9 cellular contexts compared by ENCODE assay signal in the genomic region with DNA sequence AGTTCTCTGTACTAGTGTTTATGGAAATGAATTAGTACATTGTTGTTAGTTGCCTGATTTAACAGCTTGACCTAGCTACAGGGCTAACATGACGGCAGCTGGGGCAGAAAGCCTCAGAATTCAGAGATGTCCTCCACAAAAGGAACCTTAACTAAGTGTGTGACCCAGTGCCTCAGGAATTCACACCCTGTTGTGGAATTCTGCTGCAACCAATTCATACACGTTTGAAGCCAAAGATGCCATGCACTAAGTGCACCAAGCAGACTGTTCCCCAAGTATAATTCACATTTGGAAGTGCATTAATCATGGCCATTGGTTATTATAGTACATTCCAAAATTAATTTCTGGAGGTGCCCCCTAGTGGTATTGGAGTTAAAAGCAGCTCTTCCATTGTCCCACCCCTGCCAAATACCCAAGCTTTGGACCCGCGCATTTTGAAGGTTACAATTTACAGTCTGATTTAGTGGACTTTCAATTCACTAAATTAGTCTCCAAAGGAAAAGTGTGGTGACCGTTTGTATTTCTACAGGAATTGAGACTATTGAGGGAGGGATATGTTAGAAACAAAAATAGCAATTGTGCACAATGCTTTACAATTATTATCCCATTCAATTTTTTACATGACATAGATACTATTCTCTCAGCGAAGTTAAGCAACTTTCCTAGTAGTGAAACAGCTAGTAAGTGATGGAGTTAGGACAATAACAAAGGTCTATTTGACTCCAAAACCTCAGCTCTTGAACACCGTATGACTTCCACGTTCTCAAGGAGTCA.
DNase-seq lines count a peak whose midpoint lies in the region; ATAC-seq and TF ChIP-seq lines count a peak whose summit lies in the region.
"Had no signal": no experiment of that assay in that cellular context is flagged by ENCODE, and none has a peak within 500 bp of the region (broad histone marks: within the 10 kb centered on the region; RNA-seq: fewer than 3 reads in every experiment).

No MANE protein-coding gene starts in this region.

- H3K9me3 ChIP-seq in ascending aorta: peaks cover 0 to 3% of the 10 kb centered on the region in 2 donors
- H3K9me3 ChIP-seq in liver (ENCODE audit: control insufficient read depth in 4 of 4, low read length in 3 of 4): peaks cover 0 to 6% (median under 1%) of the 10 kb centered on the region in 4 donors

- H3K27ac ChIP-seq in ascending aorta (no peak overlapping the region), liver (ENCODE audit: low read depth in 1 of 2, low read length in 2 of 2) (no peak overlapping the region)

- H3K4me1 ChIP-seq in ascending aorta (no peaks in the 10 kb centered on the region), liver (ENCODE audit: control insufficient read depth in 4 of 4, insufficient read depth in 4 of 4, low read length in 3 of 4) (no peaks in the 10 kb centered on the region)

- TF ChIP-seq CTCF in ascending aorta (IDR thresholded peaks at IDR 0.05) (peak in 2 of 3 experiments; percentile 6 to 15), liver (IDR thresholded peaks at IDR 0.05; ENCODE audit: low read depth, low read length, missing input control) (peak; percentile 25)

- no peak overlapping the region for H3K27ac Mint-ChIP-seq in activated CD4-positive, alpha-beta T cell treated with anti-CD3 and anti-CD28 coated beads, Interleukin-2, amount 10 ng/mL, durations not matched to agents 24 days and 14 days

- peak in 1 of 2 donors; percentile 25 for TF ChIP-seq RAD21 in liver (IDR thresholded peaks at IDR 0.05)

- no peaks in the 10 kb centered on the region for H3K9me3 Mint-ChIP-seq in activated CD4-positive, alpha-beta T cell treated with anti-CD3 and anti-CD28 coated beads, Interleukin-2, amount 10 ng/mL, durations not matched to agents 24 days and 14 days

- H3K4me3 ChIP-seq in ascending aorta: no peak overlapping the region
- H3K4me3 ChIP-seq in liver (ENCODE audit: low read depth in 1 of 3, low read length in 3 of 3): no peak overlapping the region

- ATAC-seq in HG03565 (IDR thresholded peaks at IDR 0.05; ENCODE audit: unreplicated experiment): no peak

- intact Hi-C loops in ascending aorta (cut with DNase I): no loop called here
- intact Hi-C loops in activated CD4-positive, alpha-beta T cell treated with anti-CD3 and anti-CD28 coated beads, Interleukin-2, amount 10 ng/mL, durations not matched to agents 24 days and 14 days (cut with micrococcal nuclease): no loop called here

- H3K36me3 Mint-ChIP-seq in activated CD4-positive, alpha-beta T cell treated with anti-CD3 and anti-CD28 coated beads, Interleukin-2, amount 10 ng/mL, durations not matched to agents 24 days and 14 days (ENCODE audit: low read depth): no peaks in the 10 kb centered on the region

- no peak overlapping the region for H3K4me3 Mint-ChIP-seq in activated CD4-positive, alpha-beta T cell treated with anti-CD3 and anti-CD28 coated beads, Interleukin-2, amount 10 ng/mL, durations not matched to agents 24 days and 14 days

- H3K27me3 ChIP-seq in ascending aorta (no peaks in the 10 kb centered on the region), liver (ENCODE audit: control insufficient read depth in 4 of 4, insufficient read depth in 4 of 4, low read length in 3 of 4) (peaks cover 0 to 3% (median under 1%) of the 10 kb centered on the region in 4 donors)

- H3K4me1 Mint-ChIP-seq in activated CD4-positive, alpha-beta T cell treated with anti-CD3 and anti-CD28 coated beads, Interleukin-2, amount 10 ng/mL, durations not matched to agents 24 days and 14 days: no peaks in the 10 kb centered on the region

- peak; percentile 57 for DNase-seq in D341Med (ENCODE audit: low spot score)
- DNase-seq in HPDE6-E6E7 (ENCODE audit: extremely low spot score): peak; percentile 32
- DNase-seq in ascending aorta (ENCODE audit: low spot score in 2 of 2): no peak
- no peak for DNase-seq in mucosa of gallbladder (ENCODE audit: low spot score)
- no peak for DNase-seq in activated CD4-positive, alpha-beta T cell treated with anti-CD3 and anti-CD28 coated beads, Interleukin-2, amount 10 ng/mL, durations not matched to agents 24 days and 14 days
- no peak for DNase-seq in cerebellar cortex (ENCODE audit: low spot score)
- DNase-seq: activated CD8-positive, alpha-beta memory T cell treated with anti-CD3 and anti-CD28 coated beads for 24 hours had no signal

- 47% methylated on average over 8 of the region's 8 CpGs for WGBS in liver

- H3K36me3 ChIP-seq in ascending aorta: no peaks in the 10 kb centered on the region
- H3K36me3 ChIP-seq in liver (ENCODE audit: control insufficient read depth in 4 of 4, insufficient read depth in 3 of 4, low read depth in 1 of 4, low read length in 3 of 4): no peaks in the 10 kb centered on the region

- no peaks in the 10 kb centered on the region for H3K27me3 Mint-ChIP-seq in activated CD4-positive, alpha-beta T cell treated with anti-CD3 and anti-CD28 coated beads, Interleukin-2, amount 10 ng/mL, durations not matched to agents 24 days and 14 days

- no peak overlapping the region for H3K9ac ChIP-seq in liver (ENCODE audit: low read depth in 1 of 2, low read length in 2 of 2)

TF ChIP-seq in liver, 16 proteins besides CTCF, POLR2A, EP300 and RAD21:
- TF ChIP-seq TAF1 (conservative IDR thresholded peaks at IDR 0.05) (no peak), HNF4A (conservative IDR thresholded peaks at IDR 0.05) (no peak)

Comparison
In these comparisons a context has a peak if more than half of its experiments do, and no peak if none do; other contexts are left out.
1. DNase-seq: peak in D341Med (single experiment) and HPDE6-E6E7 (single experiment); none in ascending aorta (0 of 2), mucosa of gallbladder (single experiment), activated CD4-positive, alpha-beta T cell treated with anti-CD3 and anti-CD28 coated beads, Interleukin-2, amount 10 ng/mL, durations not matched to agents 24 days and 14 days (single experiment) and cerebellar cortex (single experiment).